ENCODE assay signal across 10 cellular contexts in the genomic region with DNA sequence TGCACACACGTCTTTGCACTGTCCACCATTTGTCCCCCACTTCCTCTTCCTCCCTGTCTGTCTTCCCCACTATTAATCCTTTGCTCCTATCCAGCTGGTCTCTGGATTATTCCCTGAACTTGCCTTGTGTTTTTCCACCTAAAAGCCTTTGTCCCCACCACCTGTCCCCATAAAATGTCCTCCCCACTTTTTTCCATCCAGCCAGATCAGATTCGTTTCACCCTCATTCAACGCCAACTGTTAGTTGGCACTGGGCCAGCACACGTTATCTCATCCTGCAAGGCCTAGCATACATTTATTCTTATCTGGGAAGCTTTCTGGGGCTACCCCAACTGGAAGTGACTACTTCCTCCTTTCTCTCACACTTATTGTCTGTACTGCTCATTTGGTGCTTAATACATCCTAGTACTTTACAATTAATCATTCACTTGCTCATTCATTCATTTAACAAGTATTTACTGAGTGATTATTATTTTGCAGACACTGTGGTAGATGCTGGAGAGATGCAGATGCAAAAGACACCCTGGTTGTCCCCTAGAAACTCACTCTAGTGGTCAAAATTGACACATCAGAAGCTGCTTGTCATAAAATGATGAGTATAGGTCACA.
DNase-seq lines count a peak whose midpoint lies in the region; ATAC-seq, FAIRE-seq and TF ChIP-seq lines count a peak whose summit lies in the region.
"Had no signal": no experiment of that assay in that cellular context is flagged by ENCODE, and none has a peak within 500 bp of the region (broad histone marks: within the 10 kb centered on the region; RNA-seq: fewer than 3 reads in every experiment).

No MANE protein-coding gene starts in this region.

- 12% methylated on average over 4 of the region's 4 CpGs for WGBS in HepG2 (ENCODE audit: low lambda C conversion rate)

- CTCF ChIA-PET in HepG2 (lab: Yijun Ruan, JAX; ENCODE audit: low intra/inter-chr PET ratio, low total read pairs) = no interaction called here

- no peaks in the 10 kb centered on the region for H3K9me3 ChIP-seq in HepG2 (ENCODE audit: low read length)
- H3K9me3 ChIP-seq: adrenal gland had no signal

- no peaks in the 10 kb centered on the region for H3K36me3 ChIP-seq in HepG2 (replicated peaks in 1 of 2; ENCODE audit: control insufficient read depth in 1 of 2, insufficient read depth in 2 of 2, low read length in 2 of 2)
- H3K36me3 ChIP-seq: adrenal gland had no signal

- POLR2A ChIA-PET in HepG2 (lab: Yijun Ruan, JAX) = interaction anchor here (1.7 kb wide), 1 partner anchor 9 kb away, joined by 4 read pairs; no protein-coding TSS in a partner anchor

- TF ChIP-seq POLR2A in HepG2 (IDR thresholded peaks at IDR 0.05; ENCODE audit: insufficient read depth in 1 of 2, low read depth in 2 of 2, low read length in 2 of 2) = no peak

- no peak for TF ChIP-seq CTCF in HepG2 (CRISPR knock-in tag; IDR thresholded peaks at IDR 0.05)
- TF ChIP-seq CTCF in foreskin fibroblast (IDR thresholded peaks at IDR 0.05; ENCODE audit: low read depth, low read length) = no peak

- H3K4me2 ChIP-seq in HepG2 (ENCODE audit: low read depth, low read length) = peak overlapping the region; percentile 55

- no peak for FAIRE-seq in HepG2 (lab: Jason Lieb, UNC)
- no peak for FAIRE-seq in urothelium cell line (lab: Jason Lieb, UNC)

- H3K4me3 ChIP-seq in HepG2 (replicated peaks in 1 of 3; ENCODE audit: insufficient read depth in 1 of 3, low read depth in 2 of 3, low read length in 3 of 3) = no peak overlapping the region
- no peak overlapping the region for H3K4me3 ChIP-seq in foreskin fibroblast (ENCODE audit: low read depth in 1 of 2, low read length in 2 of 2)
- H3K4me3 ChIP-seq: adrenal gland had no signal

- no peaks in the 10 kb centered on the region for H3K79me2 ChIP-seq in HepG2 (ENCODE audit: insufficient read depth, low read length)

- no peak for TF ChIP-seq RAD21 in HepG2 (CRISPR knock-in tag; IDR thresholded peaks at IDR 0.05)

- DNase-seq in NCI-H345 (lab: John Stamatoyannopoulos, UW) (peak; percentile 93), HepG2 (ENCODE audit: low spot score) (no peak), SIG-M5 treated with dmso at 0.1 percent for 504 hours (lab: John Stamatoyannopoulos, UW; ENCODE audit: unreplicated experiment) (no peak), KG1 (lab: John Stamatoyannopoulos, UW) (no peak), urothelium cell line (ENCODE audit: low spot score) (no peak), foreskin fibroblast (no peak)

- no peaks in the 10 kb centered on the region for H3K27me3 ChIP-seq in HepG2 (ENCODE audit: control insufficient read depth in 1 of 2, insufficient read depth in 2 of 2, low read length in 2 of 2)
- H3K27me3 ChIP-seq: adrenal gland had no signal

- ATAC-seq in GM18909 (IDR thresholded peaks at IDR 0.05; ENCODE audit: poor library complexity, unreplicated experiment) = peak; percentile 82
- ATAC-seq in HG03139 (IDR thresholded peaks at IDR 0.05; ENCODE audit: unreplicated experiment) = peak; percentile 70
- ATAC-seq in HepG2 = 0 out of 3 replicates have a peak, but pooled peaks have one; percentile 23
- ATAC-seq: Panc1 had no signal

- H3K4me1 ChIP-seq in HepG2 (ENCODE audit: insufficient read depth, low read length) = peaks cover 40% of the 10 kb centered on the region
- H3K4me1 ChIP-seq: adrenal gland had no signal

- no peaks in the 10 kb centered on the region for H4K20me1 ChIP-seq in HepG2 (ENCODE audit: insufficient read depth, low read length)

- intact Hi-C loops in HepG2 (cut with micrococcal nuclease; ENCODE audit: unreplicated experiment) = no loop called here

- TF ChIP-seq EP300 in HepG2 (IDR thresholded peaks at IDR 0.05; ENCODE audit: low read depth in 2 of 2, low read length in 2 of 2) (no peak), HepG2 (CRISPR knock-in tag; IDR thresholded peaks at IDR 0.05; ENCODE audit: borderline replicate concordance) (no peak)

- no peak overlapping the region for H2AFZ ChIP-seq in HepG2 (ENCODE audit: low read length)

- no peak overlapping the region for H3K27ac ChIP-seq in HepG2 (ENCODE audit: extremely low read length, insufficient read depth, low read length)
- H3K27ac ChIP-seq: adrenal gland had no signal

- BruUV-seq in HepG2 (replicated peaks; lab: Mats Ljungman, UMichigan) = no TSS peak

- in situ Hi-C loops in HepG2 (cut with HindIII; ENCODE audit: extremely low pct_ligation_motif_present, low pct_unique_long_range_greater_than_20kb) = no loop called here

- H3K9ac ChIP-seq in HepG2 (ENCODE audit: insufficient read depth, low read depth, low read length) = no peak overlapping the region

TF ChIP-seq in HepG2, 621 proteins besides CTCF, POLR2A, EP300 and RAD21:
- TF ChIP-seq LCORL (IDR thresholded peaks at IDR 0.05) (peak; percentile 73; the same call in 1 of the 2 replicates), LCORL (CRISPR knock-in tag; IDR thresholded peaks at IDR 0.05) (no peak), NFE2 (CRISPR knock-in tag; IDR thresholded peaks at IDR 0.05) (no peak), ZZZ3 (CRISPR knock-in tag; IDR thresholded peaks at IDR 0.05; ENCODE audit: borderline replicate concordance) (no peak), ZNF282 (IDR thresholded peaks at IDR 0.05; ENCODE audit: partially characterized antibody) (no peak), THAP11 (CRISPR knock-in tag; IDR thresholded peaks at IDR 0.05) (no peak), ZNF720 (CRISPR knock-in tag; IDR thresholded peaks at IDR 0.05) (no peak)
- TF ChIP-seq, protein P1, sequence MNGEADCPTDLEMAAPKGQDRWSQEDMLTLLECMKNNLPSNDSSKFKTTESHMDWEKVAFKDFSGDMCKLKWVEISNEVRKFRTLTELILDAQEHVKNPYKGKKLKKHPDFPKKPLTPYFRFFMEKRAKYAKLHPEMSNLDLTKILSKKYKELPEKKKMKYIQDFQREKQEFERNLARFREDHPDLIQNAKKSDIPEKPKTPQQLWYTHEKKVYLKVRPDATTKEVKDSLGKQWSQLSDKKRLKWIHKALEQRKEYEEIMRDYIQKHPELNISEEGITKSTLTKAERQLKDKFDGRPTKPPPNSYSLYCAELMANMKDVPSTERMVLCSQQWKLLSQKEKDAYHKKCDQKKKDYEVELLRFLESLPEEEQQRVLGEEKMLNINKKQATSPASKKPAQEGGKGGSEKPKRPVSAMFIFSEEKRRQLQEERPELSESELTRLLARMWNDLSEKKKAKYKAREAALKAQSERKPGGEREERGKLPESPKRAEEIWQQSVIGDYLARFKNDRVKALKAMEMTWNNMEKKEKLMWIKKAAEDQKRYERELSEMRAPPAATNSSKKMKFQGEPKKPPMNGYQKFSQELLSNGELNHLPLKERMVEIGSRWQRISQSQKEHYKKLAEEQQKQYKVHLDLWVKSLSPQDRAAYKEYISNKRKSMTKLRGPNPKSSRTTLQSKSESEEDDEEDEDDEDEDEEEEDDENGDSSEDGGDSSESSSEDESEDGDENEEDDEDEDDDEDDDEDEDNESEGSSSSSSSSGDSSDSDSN (CRISPR knock-in tag; IDR thresholded peaks at IDR 0.05) = no peak

Comparison
In these comparisons a context has a peak if more than half of its experiments do, and no peak if none do; other contexts are left out.
1. ATAC-seq: peak in every context shown above with its lines; median percentile 82 in GM18909; 70 in HG03139; 23 in HepG2.